ENCODE assay signal across 1 cellular context in genomic region chr15:68814596-68814995, GRCh38.
TF ChIP-seq lines count a peak whose summit lies in the region.

No MANE protein-coding gene starts in this region.

TF ChIP-seq in GM12878, 131 proteins besides CTCF, POLR2A, EP300 and RAD21:
- TF ChIP-seq CHD1 (IDR thresholded peaks at IDR 0.05; ENCODE audit: low read depth, low read length) (no peak), SPI1 (IDR thresholded peaks at IDR 0.05; ENCODE audit: borderline replicate concordance, insufficient read depth, low read depth, low read length) (no peak), ZZZ3 (IDR thresholded peaks at IDR 0.05; ENCODE audit: control insufficient read depth, insufficient read length, low read depth) (no peak), USF2 (IDR thresholded peaks at IDR 0.05; ENCODE audit: borderline replicate concordance, low read depth, low read length) (no peak), FOXM1 (IDR thresholded peaks at IDR 0.05; ENCODE audit: low read depth, low read length) (no peak), BRCA1 (IDR thresholded peaks at IDR 0.05; ENCODE audit: low read depth, low read length) (no peak), TCF7 (IDR thresholded peaks at IDR 0.05; ENCODE audit: borderline replicate concordance) (no peak), SIN3A (IDR thresholded peaks at IDR 0.05; ENCODE audit: low read depth, low read length) (no peak), SMAD1 (IDR thresholded peaks at IDR 0.05; ENCODE audit: low read depth, partially characterized antibody) (no peak), NBN (IDR thresholded peaks at IDR 0.05) (no peak), KLF5 (IDR thresholded peaks at IDR 0.05; ENCODE audit: partially characterized antibody) (no peak)
- TF ChIP-seq, protein P1, sequence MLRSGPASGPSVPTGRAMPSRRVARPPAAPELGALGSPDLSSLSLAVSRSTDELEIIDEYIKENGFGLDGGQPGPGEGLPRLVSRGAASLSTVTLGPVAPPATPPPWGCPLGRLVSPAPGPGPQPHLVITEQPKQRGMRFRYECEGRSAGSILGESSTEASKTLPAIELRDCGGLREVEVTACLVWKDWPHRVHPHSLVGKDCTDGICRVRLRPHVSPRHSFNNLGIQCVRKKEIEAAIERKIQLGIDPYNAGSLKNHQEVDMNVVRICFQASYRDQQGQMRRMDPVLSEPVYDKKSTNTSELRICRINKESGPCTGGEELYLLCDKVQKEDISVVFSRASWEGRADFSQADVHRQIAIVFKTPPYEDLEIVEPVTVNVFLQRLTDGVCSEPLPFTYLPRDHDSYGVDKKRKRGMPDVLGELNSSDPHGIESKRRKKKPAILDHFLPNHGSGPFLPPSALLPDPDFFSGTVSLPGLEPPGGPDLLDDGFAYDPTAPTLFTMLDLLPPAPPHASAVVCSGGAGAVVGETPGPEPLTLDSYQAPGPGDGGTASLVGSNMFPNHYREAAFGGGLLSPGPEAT (IDR thresholded peaks at IDR 0.05; ENCODE audit: low read depth) = no peak
- TF ChIP-seq, protein P2, sequence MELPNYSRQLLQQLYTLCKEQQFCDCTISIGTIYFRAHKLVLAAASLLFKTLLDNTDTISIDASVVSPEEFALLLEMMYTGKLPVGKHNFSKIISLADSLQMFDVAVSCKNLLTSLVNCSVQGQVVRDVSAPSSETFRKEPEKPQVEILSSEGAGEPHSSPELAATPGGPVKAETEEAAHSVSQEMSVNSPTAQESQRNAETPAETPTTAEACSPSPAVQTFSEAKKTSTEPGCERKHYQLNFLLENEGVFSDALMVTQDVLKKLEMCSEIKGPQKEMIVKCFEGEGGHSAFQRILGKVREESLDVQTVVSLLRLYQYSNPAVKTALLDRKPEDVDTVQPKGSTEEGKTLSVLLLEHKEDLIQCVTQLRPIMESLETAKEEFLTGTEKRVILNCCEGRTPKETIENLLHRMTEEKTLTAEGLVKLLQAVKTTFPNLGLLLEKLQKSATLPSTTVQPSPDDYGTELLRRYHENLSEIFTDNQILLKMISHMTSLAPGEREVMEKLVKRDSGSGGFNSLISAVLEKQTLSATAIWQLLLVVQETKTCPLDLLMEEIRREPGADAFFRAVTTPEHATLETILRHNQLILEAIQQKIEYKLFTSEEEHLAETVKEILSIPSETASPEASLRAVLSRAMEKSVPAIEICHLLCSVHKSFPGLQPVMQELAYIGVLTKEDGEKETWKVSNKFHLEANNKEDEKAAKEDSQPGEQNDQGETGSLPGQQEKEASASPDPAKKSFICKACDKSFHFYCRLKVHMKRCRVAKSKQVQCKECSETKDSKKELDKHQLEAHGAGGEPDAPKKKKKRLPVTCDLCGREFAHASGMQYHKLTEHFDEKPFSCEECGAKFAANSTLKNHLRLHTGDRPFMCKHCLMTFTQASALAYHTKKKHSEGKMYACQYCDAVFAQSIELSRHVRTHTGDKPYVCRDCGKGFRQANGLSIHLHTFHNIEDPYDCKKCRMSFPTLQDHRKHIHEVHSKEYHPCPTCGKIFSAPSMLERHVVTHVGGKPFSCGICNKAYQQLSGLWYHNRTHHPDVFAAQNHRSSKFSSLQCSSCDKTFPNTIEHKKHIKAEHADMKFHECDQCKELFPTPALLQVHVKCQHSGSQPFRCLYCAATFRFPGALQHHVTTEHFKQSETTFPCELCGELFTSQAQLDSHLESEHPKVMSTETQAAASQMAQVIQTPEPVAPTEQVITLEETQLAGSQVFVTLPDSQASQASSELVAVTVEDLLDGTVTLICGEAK (IDR thresholded peaks at IDR 0.05; ENCODE audit: borderline replicate concordance) = no peak
TF ChIP-seq in GM12878: peak in this region for 0.
